In genomic region chr9:120892748-120893584, GRCh38 we compare ENCODE assay signal across 1 cellular context.
TF ChIP-seq lines count a peak whose summit lies in the region.

No MANE protein-coding gene starts in this region.

TF ChIP-seq in GM23338, 12 proteins besides CTCF, POLR2A, EP300 and RAD21 (continued from another document):
- TF ChIP-seq ZNF462 (CRISPR knock-in tag; IDR thresholded peaks at IDR 0.05) (no peak), POLR2AphosphoS5 (IDR thresholded peaks at IDR 0.05; ENCODE audit: low read depth) (no peak), EZH2phosphoT487 (IDR thresholded peaks at IDR 0.05; ENCODE audit: unreplicated experiment) (no peak), JUNB (IDR thresholded peaks at IDR 0.05; ENCODE audit: unreplicated experiment) (no peak)
